11 cellular contexts compared by ENCODE assay signal in genomic region chr19:38228005-38228377, GRCh38. TPM values are rescaled to one million over a fixed set of nuclear protein-coding genes. Genes with fewer than 3 reads are reported as not detected.
DNase-seq lines count a peak whose midpoint lies in the region; ATAC-seq and TF ChIP-seq lines count a peak whose summit lies in the region.
"Had no signal": no experiment of that assay in that cellular context is flagged by ENCODE, and none has a peak within 500 bp of the region (broad histone marks: within the 10 kb centered on the region; RNA-seq: fewer than 3 reads in every experiment).

No MANE protein-coding gene starts in this region.

- peaks cover 7% of the 10 kb centered on the region for H3K27me3 ChIP-seq in vagina
- H3K27me3 ChIP-seq in CD4-positive, alpha-beta memory T cell (ENCODE audit: insufficient read depth, low read length) = peaks cover 37% of the 10 kb centered on the region

- no peaks in the 10 kb centered on the region for H3K36me3 Mint-ChIP-seq in activated CD4-positive, alpha-beta T cell treated with anti-CD3 and anti-CD28 coated beads, Interleukin-2, amount 10 ng/mL, durations not matched to agents 24 days and 14 days (ENCODE audit: low read depth)
- H3K36me3 Mint-ChIP-seq in activated CD4-positive, alpha-beta T cell treated with anti-CD3 and anti-CD28 coated beads for 36 hours (ENCODE audit: low read depth) = peaks cover 2% of the 10 kb centered on the region
- H3K36me3 Mint-ChIP-seq in CD4-positive, alpha-beta memory T cell = no peaks in the 10 kb centered on the region

- peak overlapping the region; percentile 46 for H3K4me3 Mint-ChIP-seq in activated CD4-positive, alpha-beta T cell treated with anti-CD3 and anti-CD28 coated beads, Interleukin-2, amount 10 ng/mL, durations not matched to agents 24 days and 14 days
- H3K4me3 Mint-ChIP-seq in activated CD4-positive, alpha-beta T cell treated with anti-CD3 and anti-CD28 coated beads for 36 hours = no peak overlapping the region
- peak overlapping the region in 4 of 8 donors; percentile 24 to 56 (median 44) for H3K4me3 Mint-ChIP-seq in CD4-positive, alpha-beta memory T cell

- H3K27ac ChIP-seq in vagina = no peak overlapping the region
- no peak overlapping the region for H3K27ac ChIP-seq in CD4-positive, alpha-beta memory T cell (ENCODE audit: low read depth, low read length)
- H3K27ac ChIP-seq: skin epidermis had no signal

- H3K36me3 ChIP-seq in vagina = no peaks in the 10 kb centered on the region
- H3K36me3 ChIP-seq in CD4-positive, alpha-beta memory T cell (ENCODE audit: insufficient read depth, low read length) = no peaks in the 10 kb centered on the region

- peaks cover 25% of the 10 kb centered on the region for H3K4me1 ChIP-seq in vagina
- peaks cover 19% of the 10 kb centered on the region for H3K4me1 ChIP-seq in CD4-positive, alpha-beta memory T cell (ENCODE audit: insufficient read depth, low read length)

- intact Hi-C loops in activated CD4-positive, alpha-beta T cell treated with anti-CD3 and anti-CD28 coated beads, Interleukin-2, amount 10 ng/mL, durations not matched to agents 24 days and 14 days (cut with micrococcal nuclease) = loop anchor here (10.0 kb wide), 1 partner anchor 83 kb away; no protein-coding TSS in a partner anchor
- intact Hi-C loops in activated CD4-positive, alpha-beta T cell treated with anti-CD3 and anti-CD28 coated beads for 36 hours (cut with DNase I, micrococcal nuclease) = loop anchor here in 1 of 2 experiments (5.0 kb wide), 1 partner anchor 326 kb away; no protein-coding TSS in a partner anchor
- intact Hi-C loops in vagina (cut with DNase I) = loop anchor here (5.0 to 10.0 kb wide), 2 partner anchors 323 to 761 kb away; partner anchors contain the start of genes SIPA1L3, WDR87, ZNF569 and ZNF570
- intact Hi-C loops in CD4-positive, alpha-beta memory T cell (cut with micrococcal nuclease) = loop anchor here (5.0 kb wide), 1 partner anchor 326 kb away; no protein-coding TSS in a partner anchor

- POLR2A ChIA-PET in activated CD4-positive, alpha-beta T cell treated with anti-CD3 and anti-CD28 coated beads for 36 hours (lab: Charles Lee) = no interaction called here
- POLR2A ChIA-PET in CD4-positive, alpha-beta memory T cell (lab: Charles Lee; ENCODE audit: partially characterized antibody) = no interaction called here

- no peak for DNase-seq in activated CD4-positive, alpha-beta T cell treated with anti-CD3 and anti-CD28 coated beads, Interleukin-2, amount 10 ng/mL, durations not matched to agents 24 days and 14 days
- no peak for DNase-seq in activated CD4-positive, alpha-beta T cell treated with anti-CD3 and anti-CD28 coated beads for 36 hours
- DNase-seq in NCI-H2171 (lab: John Stamatoyannopoulos, UW) = peak; percentile 66
- peak; percentile 68 for DNase-seq in retina
- DNase-seq in NCI-H128 (lab: John Stamatoyannopoulos, UW; ENCODE audit: unreplicated experiment) = no peak
- no peak for DNase-seq in vagina (ENCODE audit: extremely low spot score in 2 of 2)
- no peak for DNase-seq in CD4-positive, alpha-beta memory T cell
- DNase-seq: activated CD4-positive, CD25-positive, alpha-beta regulatory T cell treated with anti-CD3 and anti-CD28 coated beads, Interleukin-2, amount 50 U/mL, for 72 hours had no signal

- no peak for TF ChIP-seq CTCF in vagina (IDR thresholded peaks at IDR 0.05)

- peaks cover 22% of the 10 kb centered on the region for H3K4me1 Mint-ChIP-seq in activated CD4-positive, alpha-beta T cell treated with anti-CD3 and anti-CD28 coated beads, Interleukin-2, amount 10 ng/mL, durations not matched to agents 24 days and 14 days
- H3K4me1 Mint-ChIP-seq in activated CD4-positive, alpha-beta T cell treated with anti-CD3 and anti-CD28 coated beads for 36 hours = peaks cover 21% of the 10 kb centered on the region
- H3K4me1 Mint-ChIP-seq in CD4-positive, alpha-beta memory T cell = peaks cover 10 to 27% (median 22%) of the 10 kb centered on the region in 4 donors

- H3K9me3 ChIP-seq in vagina = no peaks in the 10 kb centered on the region
- no peaks in the 10 kb centered on the region for H3K9me3 ChIP-seq in CD4-positive, alpha-beta memory T cell (ENCODE audit: control insufficient read depth in 1 of 2, low read length in 2 of 2)

- no peak for TF ChIP-seq POLR2A in vagina (IDR thresholded peaks at IDR 0.05)

- H3K9me3 Mint-ChIP-seq in activated CD4-positive, alpha-beta T cell treated with anti-CD3 and anti-CD28 coated beads, Interleukin-2, amount 10 ng/mL, durations not matched to agents 24 days and 14 days = no peaks in the 10 kb centered on the region
- no peaks in the 10 kb centered on the region for H3K9me3 Mint-ChIP-seq in activated CD4-positive, alpha-beta T cell treated with anti-CD3 and anti-CD28 coated beads for 36 hours (ENCODE audit: low read depth)
- H3K9me3 Mint-ChIP-seq in CD4-positive, alpha-beta memory T cell = peaks cover 0 to 3% (median 0%) of the 10 kb centered on the region in 8 donors

- H3K27me3 Mint-ChIP-seq in activated CD4-positive, alpha-beta T cell treated with anti-CD3 and anti-CD28 coated beads, Interleukin-2, amount 10 ng/mL, durations not matched to agents 24 days and 14 days = peaks cover 61% of the 10 kb centered on the region
- H3K27me3 Mint-ChIP-seq in activated CD4-positive, alpha-beta T cell treated with anti-CD3 and anti-CD28 coated beads for 36 hours = peaks cover 50% of the 10 kb centered on the region
- H3K27me3 Mint-ChIP-seq in CD4-positive, alpha-beta memory T cell = peaks cover 41 to 42% of the 10 kb centered on the region in 2 donors

- no peak overlapping the region for H3K4me3 ChIP-seq in vagina
- H3K4me3 ChIP-seq in CD4-positive, alpha-beta memory T cell (ENCODE audit: low read length in 2 of 2) = no peak overlapping the region

- CTCF ChIA-PET in activated CD4-positive, alpha-beta T cell treated with anti-CD3 and anti-CD28 coated beads for 36 hours (lab: Charles Lee) = interaction anchor here (1.4 to 2.9 kb wide), 3 partner anchors 17 to 329 kb away, joined by 3 to 10 read pairs (median 4); no protein-coding TSS in a partner anchor
- CTCF ChIA-PET in CD4-positive, alpha-beta memory T cell (lab: Charles Lee; ENCODE audit: partially characterized antibody) = interaction anchor here (1.6 kb wide), 1 partner anchor 16 kb away, joined by 5 read pairs; no protein-coding TSS in a partner anchor

- peak overlapping the region; percentile 5 for H3K27ac Mint-ChIP-seq in activated CD4-positive, alpha-beta T cell treated with anti-CD3 and anti-CD28 coated beads, Interleukin-2, amount 10 ng/mL, durations not matched to agents 24 days and 14 days
- H3K27ac Mint-ChIP-seq in activated CD4-positive, alpha-beta T cell treated with anti-CD3 and anti-CD28 coated beads for 36 hours = no peak overlapping the region
- H3K27ac Mint-ChIP-seq in CD4-positive, alpha-beta memory T cell = no peak overlapping the region

- ATAC-seq in activated CD4-positive, alpha-beta T cell treated with anti-CD3 and anti-CD28 coated beads for 36 hours = no peak
- ATAC-seq in esophagus mucosa = peak; percentile 1

RNA-seq across cellular contexts. Expression of gene DPF1, which starts 4.0 kb away (rescaled TPM):
- total RNA-seq in activated CD4-positive, alpha-beta T cell treated with anti-CD3 and anti-CD28 coated beads, Interleukin-2, amount 10 ng/mL, durations not matched to agents 24 days and 14 days = 1.8 and 2.0 TPM in 2 replicates
- 1 to 10 TPM in 1 of 2 experiments, under 1 TPM in 1; 0.91 to 1.2 TPM for total RNA-seq in activated CD4-positive, alpha-beta T cell treated with anti-CD3 and anti-CD28 coated beads for 36 hours
- total RNA-seq in esophagus mucosa (0.16 TPM), vagina (not detected)
- not detected for total RNA-seq in CD4-positive, alpha-beta memory T cell
- not detected for polyA plus RNA-seq in CD4-positive, alpha-beta memory T cell

RNA-seq across cellular contexts. Expression of gene PPP1R14A, which starts 28.2 kb away (rescaled TPM):
- total RNA-seq in activated CD4-positive, alpha-beta T cell treated with anti-CD3 and anti-CD28 coated beads, Interleukin-2, amount 10 ng/mL, durations not matched to agents 24 days and 14 days = 60.3 and 61.1 TPM in 2 replicates
- 1 to 10 TPM; 1.6 to 1.7 TPM for total RNA-seq in activated CD4-positive, alpha-beta T cell treated with anti-CD3 and anti-CD28 coated beads for 36 hours
- 2.8 TPM for total RNA-seq in esophagus mucosa
- total RNA-seq in vagina = 86.9 TPM
- total RNA-seq in CD4-positive, alpha-beta memory T cell = not detected
- not detected for polyA plus RNA-seq in CD4-positive, alpha-beta memory T cell
- total RNA-seq: M059J had no signal

RNA-seq across cellular contexts. Expression of gene SPINT2, which starts 36.4 kb away (rescaled TPM):
- total RNA-seq in activated CD4-positive, alpha-beta T cell treated with anti-CD3 and anti-CD28 coated beads, Interleukin-2, amount 10 ng/mL, durations not matched to agents 24 days and 14 days = 69.6 and 70.7 TPM in 2 replicates
- total RNA-seq in activated CD4-positive, alpha-beta T cell treated with anti-CD3 and anti-CD28 coated beads for 36 hours = 10 to 100 TPM; 46.0 to 49.0 TPM
- total RNA-seq in esophagus mucosa (356 TPM), vagina (174 TPM)
- 10 to 100 TPM; 35.7 to 40.4 TPM for total RNA-seq in CD4-positive, alpha-beta memory T cell
- polyA plus RNA-seq in CD4-positive, alpha-beta memory T cell = 10 to 100 TPM; 72.3 to 94.5 TPM

Comparison
In these comparisons a context has a peak if more than half of its experiments do, and no peak if none do; other contexts are left out.
1. RNA of gene PPP1R14A, which starts 28.2 kb away (total RNA-seq): 86.9 TPM in vagina (single experiment) and 60.3 to 61.1 TPM in activated CD4-positive, alpha-beta T cell treated with anti-CD3 and anti-CD28 coated beads, Interleukin-2, amount 10 ng/mL, durations not matched to agents 24 days and 14 days; 2.8 TPM in esophagus mucosa (single experiment), 1.6 to 1.7 TPM in activated CD4-positive, alpha-beta T cell treated with anti-CD3 and anti-CD28 coated beads for 36 hours and not detected in CD4-positive, alpha-beta memory T cell; every median in the first group is over 10 times any median in the second.
2. DNase-seq: peak in NCI-H2171 (single experiment) and retina (single experiment); none in activated CD4-positive, alpha-beta T cell treated with anti-CD3 and anti-CD28 coated beads, Interleukin-2, amount 10 ng/mL, durations not matched to agents 24 days and 14 days (single experiment), activated CD4-positive, alpha-beta T cell treated with anti-CD3 and anti-CD28 coated beads for 36 hours (single experiment), NCI-H128 (single experiment), vagina (0 of 2) and CD4-positive, alpha-beta memory T cell (0 of 5).